8 cellular contexts compared by ENCODE assay signal in genomic region chr4:26583865-26584652, GRCh38. TPM values are rescaled to one million over a fixed set of nuclear protein-coding genes. Genes with fewer than 3 reads are reported as not detected.
A peak's percentile ranks its signal among the peaks of the same experiment; 100 is the strongest.
DNase-seq lines count a peak whose midpoint lies in the region; ATAC-seq and TF ChIP-seq lines count a peak whose summit lies in the region.

Gene TBC1D19 (plus strand): TSS chr4:26584084. CDS start chr4:26584194, 110 bp downstream.

- H3K9me3 ChIP-seq in right cardiac atrium (ENCODE audit: control insufficient read depth, low read length) = no peaks in the 10 kb centered on the region
- H3K9me3 ChIP-seq in uterus = no peaks in the 10 kb centered on the region

- H3K4me3 Mint-ChIP-seq in T-helper 1 cell treated with Interleukin-12 subunit alpha and Interleukin-12 subunit beta and Interleukin-4 antibody, amounts not matched to agents 30 μg/mL and 1 μg/mL, for 36 hours = peak within 1 kb of the TSS; percentile 93

- H3K27ac Mint-ChIP-seq in T-helper 1 cell treated with Interleukin-12 subunit alpha and Interleukin-12 subunit beta and Interleukin-4 antibody, amounts not matched to agents 30 μg/mL and 1 μg/mL, for 36 hours = peak within 1 kb of the TSS; percentile 90

- WGBS in right cardiac atrium = under 1% methylated on average over 39 of the region's 39 CpGs

- H3K27ac ChIP-seq in right cardiac atrium (ENCODE audit: low read length) = peak within 1 kb of the TSS; percentile 57
- peak within 1 kb of the TSS; percentile 80 to 93 for H3K27ac ChIP-seq in uterus

- DNase-seq in NCI-H1694 (lab: John Stamatoyannopoulos, UW) = peak; percentile 79
- DNase-seq in anterior cingulate cortex (lab: John Stamatoyannopoulos, UW) = peak; percentile 46 to 94 (median 86)
- DNase-seq in right cardiac atrium = peak; percentile 88 to 93 (median 93)
- peak; percentile 90 for DNase-seq in putamen (ENCODE audit: low spot score)
- DNase-seq in uterus = peak; percentile 83

- ATAC-seq in GM18498 (IDR thresholded peaks at IDR 0.05; ENCODE audit: unreplicated experiment) (peak; percentile 100), HG02885 (IDR thresholded peaks at IDR 0.05; ENCODE audit: poor library complexity, unreplicated experiment) (peak; percentile 100), right cardiac atrium (peak; percentile 100)

- H3K9me3 Mint-ChIP-seq in T-helper 1 cell treated with Interleukin-12 subunit alpha and Interleukin-12 subunit beta and Interleukin-4 antibody, amounts not matched to agents 30 μg/mL and 1 μg/mL, for 36 hours = peaks cover 4% of the 10 kb centered on the region

- H3K4me1 Mint-ChIP-seq in T-helper 1 cell treated with Interleukin-12 subunit alpha and Interleukin-12 subunit beta and Interleukin-4 antibody, amounts not matched to agents 30 μg/mL and 1 μg/mL, for 36 hours (ENCODE audit: low read depth) = peaks cover 25% of the 10 kb centered on the region

- H3K4me3 ChIP-seq in right cardiac atrium (ENCODE audit: low read length) (peak within 1 kb of the TSS; percentile 81), uterus (peak within 1 kb of the TSS; percentile 91 to 95)

- peak in 1 of 4 experiments; percentile 8 for TF ChIP-seq CTCF in uterus (IDR thresholded peaks at IDR 0.05)

- intact Hi-C loops in right cardiac atrium (cut with DNase I) = no loop called here
- intact Hi-C loops in uterus (cut with DNase I; ENCODE audit: low total_unique reads) = no loop called here

- H3K27me3 ChIP-seq in right cardiac atrium (ENCODE audit: control insufficient read depth, insufficient read depth) = no peaks in the 10 kb centered on the region
- no peaks in the 10 kb centered on the region for H3K27me3 ChIP-seq in uterus

- H3K27me3 Mint-ChIP-seq in T-helper 1 cell treated with Interleukin-12 subunit alpha and Interleukin-12 subunit beta and Interleukin-4 antibody, amounts not matched to agents 30 μg/mL and 1 μg/mL, for 36 hours (ENCODE audit: low read depth) = no peaks in the 10 kb centered on the region

- peak; percentile 36 to 40 for TF ChIP-seq POLR2A in uterus (IDR thresholded peaks at IDR 0.05)

- H3K36me3 ChIP-seq in uterus = no peaks in the 10 kb centered on the region

- H3K36me3 Mint-ChIP-seq in T-helper 1 cell treated with Interleukin-12 subunit alpha and Interleukin-12 subunit beta and Interleukin-4 antibody, amounts not matched to agents 30 μg/mL and 1 μg/mL, for 36 hours (ENCODE audit: low read depth) = peaks cover 2% of the 10 kb centered on the region

- H3K4me1 ChIP-seq in right cardiac atrium (ENCODE audit: control insufficient read depth, insufficient read depth, low read length) = no peaks in the 10 kb centered on the region
- peaks cover 0 to 5% of the 10 kb centered on the region in 2 donors for H3K4me1 ChIP-seq in uterus

RNA-seq across cellular contexts. Expression of gene TBC1D19, which starts in this region (rescaled TPM):
- 10 to 100 TPM; 11.2 to 13.3 (median 12.8) TPM for total RNA-seq in right cardiac atrium
- polyA plus RNA-seq in right cardiac atrium = 5.5 TPM
- 10 to 100 TPM in 3 of 4 donors, 1 to 10 TPM in 1; 5.4 to 69.6 (median 25.2) TPM for total RNA-seq in uterus

Comparison
In these comparisons a context has a peak if more than half of its experiments do, and no peak if none do; other contexts are left out.
1. Peak in every context shown above with its lines: DNase-seq, ATAC-seq, H3K4me3 ChIP-seq and H3K27ac ChIP-seq.